18 cellular contexts compared by ENCODE assay signal in genomic region chr3:115281697-115282685, GRCh38.
DNase-seq lines count a peak whose midpoint lies in the region; ATAC-seq and TF ChIP-seq lines count a peak whose summit lies in the region.
"Had no signal": no experiment of that assay in that cellular context is flagged by ENCODE, and none has a peak within 500 bp of the region (broad histone marks: within the 10 kb centered on the region; RNA-seq: fewer than 3 reads in every experiment).

No MANE protein-coding gene starts in this region.

- no peak overlapping the region for H3K4me3 Mint-ChIP-seq in GM23338
- H3K4me3 Mint-ChIP-seq in WTC11, result no peak overlapping the region

- H3K27ac Mint-ChIP-seq in GM23338, result peak overlapping the region; percentile 19; the same call in 1 of the 2 replicates
- no peak overlapping the region for H3K27ac Mint-ChIP-seq in WTC11

- ATAC-seq in GM23338 (no peak), WTC11 (no peak), GM19023 (IDR thresholded peaks at IDR 0.05; ENCODE audit: unreplicated experiment) (no peak)

- no peaks in the 10 kb centered on the region for H3K36me3 ChIP-seq in GM23338 (ENCODE audit: insufficient read depth)
- H3K36me3 ChIP-seq: BLaER1, HAP-1 had no signal

- H3F3A ChIP-seq in GM23338 (replicated peaks; ENCODE audit: low read depth), result no peaks in the 10 kb centered on the region

- no peak overlapping the region for H3K27ac ChIP-seq in GM23338 (ENCODE audit: low read depth)
- H3K27ac ChIP-seq: BLaER1, SK-N-MC had no signal

- H3K9me2 ChIP-seq in GM23338 (ENCODE audit: insufficient read depth), result no peaks in the 10 kb centered on the region; the same call in none of the 2 replicates

- H3K27me3 ChIP-seq in GM23338 (ENCODE audit: insufficient read depth), result no peaks in the 10 kb centered on the region
- H3K27me3 ChIP-seq: BLaER1 had no signal

- H3K4me3 ChIP-seq in AG10803 (ENCODE audit: low read length) (no peak overlapping the region), GM23338 (no peak overlapping the region), astrocyte of the spinal cord (ENCODE audit: low read depth, low read length) (no peak overlapping the region)
- H3K4me3 ChIP-seq: BLaER1, HAP-1, SK-N-MC had no signal

- POLR2A ChIA-PET in WTC11 (lab: Charles Lee), result no interaction called here

- H2AFZ ChIP-seq in GM23338, result peak overlapping the region; percentile 54; the same call in 1 of the 2 replicates

- CTCF ChIA-PET in WTC11 (lab: Charles Lee), result no interaction called here

- no peaks in the 10 kb centered on the region for H3K4me1 Mint-ChIP-seq in GM23338
- H3K4me1 Mint-ChIP-seq in WTC11, result no peaks in the 10 kb centered on the region

- H3K36me3 Mint-ChIP-seq in GM23338 (ENCODE audit: low read depth) (no peaks in the 10 kb centered on the region), WTC11 (no peaks in the 10 kb centered on the region)

- H3K27me3 Mint-ChIP-seq in GM23338 (ENCODE audit: insufficient read depth, low read depth, poor library complexity) (no peaks in the 10 kb centered on the region), WTC11 (ENCODE audit: low read depth) (no peaks in the 10 kb centered on the region)
- H3K27me3 Mint-ChIP-seq: CD4-positive, alpha-beta memory T cell had no signal

- TF ChIP-seq CTCF in AG10803 (conservative IDR thresholded peaks at IDR 0.05; ENCODE audit: low read length), result no peak
- no peak for TF ChIP-seq CTCF in GM23338 (conservative IDR thresholded peaks at IDR 0.05; ENCODE audit: low read depth in 2 of 2)
- no peak for TF ChIP-seq CTCF in astrocyte of the spinal cord (IDR thresholded peaks at IDR 0.05; ENCODE audit: low read depth, low read length)
- TF ChIP-seq CTCF in WTC11 (IDR thresholded peaks at IDR 0.05), result no peak

- H3K79me2 ChIP-seq in GM23338 (replicated peaks; ENCODE audit: insufficient read depth), result no peaks in the 10 kb centered on the region

- H3K4me1 ChIP-seq in GM23338 (ENCODE audit: insufficient read depth), result no peaks in the 10 kb centered on the region
- H3K4me1 ChIP-seq: HAP-1 had no signal

- H3K4me2 ChIP-seq in GM23338, result no peak overlapping the region
- H3K4me2 ChIP-seq: BLaER1 had no signal

- in situ Hi-C loops in astrocyte of the spinal cord (cut with HindIII; ENCODE audit: low sequenced_read_pairs), result no loop called here

- DNase-seq in AG10803 (ENCODE audit: low read depth) (peak; percentile 73), GM23338 (ENCODE audit: low spot score) (no peak), astrocyte of the spinal cord (ENCODE audit: low read depth, low spot score) (peak; percentile 8), myocyte (ENCODE audit: low read depth) (peak; percentile 77), WTC11 (ENCODE audit: low spot score) (no peak), NCI-H526 treated with DMSO at 0.1 percent for 48 hours (lab: John Stamatoyannopoulos, UW) (no peak)
- no peak for DNase-seq in activated naive CD4-positive, alpha-beta T cell treated with Interleukin-2 at 50 U/mL for 16 hours
- DNase-seq: CD4-positive, alpha-beta memory T cell; IMR-90; NCI-H1048; NCI-H1436; NCI-H1930; NCI-H69; Right ventricle myocardium superior had no signal

- H3K9me3 Mint-ChIP-seq in GM23338 (no peaks in the 10 kb centered on the region), WTC11 (peaks cover 4% of the 10 kb centered on the region)

- no peaks in the 10 kb centered on the region for H4K20me1 ChIP-seq in GM23338 (replicated peaks; ENCODE audit: insufficient read depth)
- H4K20me1 ChIP-seq: BLaER1 had no signal

TF ChIP-seq in GM23338, 12 proteins besides CTCF, POLR2A, EP300 and RAD21 (continues in another document):
- no peak for TF ChIP-seq EZH2 (IDR thresholded peaks at IDR 0.05; ENCODE audit: low read depth, unreplicated experiment)
- no peak for TF ChIP-seq NANOG (IDR thresholded peaks at IDR 0.05; ENCODE audit: borderline replicate concordance)
- TF ChIP-seq EZH2phosphoT487 (IDR thresholded peaks at IDR 0.05; ENCODE audit: unreplicated experiment), result no peak
- TF ChIP-seq REST (IDR thresholded peaks at IDR 0.05; ENCODE audit: unreplicated experiment), result no peak
- TF ChIP-seq JUNB (IDR thresholded peaks at IDR 0.05; ENCODE audit: unreplicated experiment), result no peak
- TF ChIP-seq ZNF114 (CRISPR knock-in tag; IDR thresholded peaks at IDR 0.05), result no peak
- no peak for TF ChIP-seq ETS1 (IDR thresholded peaks at IDR 0.05)
- TF ChIP-seq POLR2AphosphoS5 (IDR thresholded peaks at IDR 0.05; ENCODE audit: low read depth), result no peak

TF ChIP-seq in WTC11, 78 proteins besides CTCF, POLR2A, EP300 and RAD21 (continues in another document):
- no peak for TF ChIP-seq NR1H2 (CRISPR knock-in tag; IDR thresholded peaks at IDR 0.05)
- no peak for TF ChIP-seq MYBL2 (CRISPR knock-in tag; IDR thresholded peaks at IDR 0.05)
- TF ChIP-seq RELA (CRISPR knock-in tag; IDR thresholded peaks at IDR 0.05; ENCODE audit: borderline replicate concordance), result no peak
- TF ChIP-seq ZNF219 (CRISPR knock-in tag; IDR thresholded peaks at IDR 0.05; ENCODE audit: borderline replicate concordance), result no peak
- no peak for TF ChIP-seq ZNF512 (CRISPR knock-in tag; IDR thresholded peaks at IDR 0.05; ENCODE audit: borderline replicate concordance)
- TF ChIP-seq ZNF423 (CRISPR knock-in tag; IDR thresholded peaks at IDR 0.05), result no peak
- no peak for TF ChIP-seq ZNF121 (CRISPR knock-in tag; IDR thresholded peaks at IDR 0.05)
- TF ChIP-seq SMAD4 (CRISPR knock-in tag; IDR thresholded peaks at IDR 0.05), result no peak
- TF ChIP-seq ZMAT4 (CRISPR knock-in tag; IDR thresholded peaks at IDR 0.05), result no peak
- TF ChIP-seq TP53 (CRISPR knock-in tag; IDR thresholded peaks at IDR 0.05), result no peak
- TF ChIP-seq GTF2I (CRISPR knock-in tag; conservative IDR thresholded peaks at IDR 0.05), result no peak
- no peak for TF ChIP-seq SP1 (CRISPR knock-in tag; conservative IDR thresholded peaks at IDR 0.05)
- TF ChIP-seq ARID4B (CRISPR knock-in tag; IDR thresholded peaks at IDR 0.05; ENCODE audit: borderline replicate concordance), result no peak
- no peak for TF ChIP-seq ELF4 (CRISPR knock-in tag; IDR thresholded peaks at IDR 0.05; ENCODE audit: low read depth)
- TF ChIP-seq ESRRA (CRISPR knock-in tag; IDR thresholded peaks at IDR 0.05; ENCODE audit: borderline replicate concordance), result no peak
- TF ChIP-seq JAZF1 (CRISPR knock-in tag; IDR thresholded peaks at IDR 0.05), result no peak

Comparison
In these comparisons a context has a peak if more than half of its experiments do, and no peak if none do; other contexts are left out.
1. DNase-seq: peak in AG10803 (single experiment), astrocyte of the spinal cord (single experiment) and myocyte (single experiment); none in GM23338 (single experiment), WTC11 (single experiment), NCI-H526 treated with DMSO at 0.1 percent for 48 hours (single experiment) and activated naive CD4-positive, alpha-beta T cell treated with Interleukin-2 at 50 U/mL for 16 hours (single experiment).